In genomic region chr3:16309558-16309957, GRCh38 we compare ENCODE assay signal across 8 cellular contexts. TPM values are rescaled to one million over a fixed set of nuclear protein-coding genes. Genes with fewer than 3 reads are reported as not detected.
A peak's percentile ranks its signal among the peaks of the same experiment; 100 is the strongest.
DNase-seq lines count a peak whose midpoint lies in the region; ATAC-seq lines count a peak whose summit lies in the region.

No MANE protein-coding gene starts in this region.

- intact Hi-C loops in activated CD4-positive, alpha-beta T cell treated with anti-CD3 and anti-CD28 coated beads for 36 hours (cut with DNase I, micrococcal nuclease), result loop anchor here (1.0 to 5.0 kb wide), 6 partner anchors 8 to 212 kb away; partner anchors contain the start of genes RFTN1 (in 2 of the 2), DPH3 (in 1 of the 2) and OXNAD1 (in 1 of the 2)

- peak; percentile 78 for ATAC-seq in activated CD4-positive, alpha-beta T cell treated with anti-CD3 and anti-CD28 coated beads for 36 hours
- peak; percentile 78 for ATAC-seq in HG03039 (IDR thresholded peaks at IDR 0.05; ENCODE audit: unreplicated experiment)
- ATAC-seq in central memory CD8-positive, alpha-beta T cell (replicated peaks; ENCODE audit: extremely low read depth, poor library complexity, severe bottlenecking), result peak; percentile 81

- H3K27ac Mint-ChIP-seq in activated CD4-positive, alpha-beta T cell treated with anti-CD3 and anti-CD28 coated beads for 36 hours, result peak overlapping the region; percentile 87
- peak overlapping the region; percentile 92 for H3K27ac Mint-ChIP-seq in central memory CD8-positive, alpha-beta T cell (ENCODE audit: low read depth)

- POLR2A ChIA-PET in activated CD4-positive, alpha-beta T cell treated with anti-CD3 and anti-CD28 coated beads for 36 hours (lab: Charles Lee), result interaction anchor here (0.9 kb wide), 1 partner anchor 12 kb away, joined by 3 read pairs; no protein-coding TSS in a partner anchor

- H3K9me3 Mint-ChIP-seq in activated CD4-positive, alpha-beta T cell treated with anti-CD3 and anti-CD28 coated beads for 36 hours (ENCODE audit: low read depth), result no peaks in the 10 kb centered on the region
- no peaks in the 10 kb centered on the region for H3K9me3 Mint-ChIP-seq in central memory CD8-positive, alpha-beta T cell

- peaks cover 73% of the 10 kb centered on the region for H3K36me3 Mint-ChIP-seq in activated CD4-positive, alpha-beta T cell treated with anti-CD3 and anti-CD28 coated beads for 36 hours (ENCODE audit: low read depth)
- peaks cover 45% of the 10 kb centered on the region for H3K36me3 Mint-ChIP-seq in central memory CD8-positive, alpha-beta T cell (ENCODE audit: insufficient read depth)

- peaks cover 93% of the 10 kb centered on the region for H3K4me1 Mint-ChIP-seq in activated CD4-positive, alpha-beta T cell treated with anti-CD3 and anti-CD28 coated beads for 36 hours
- H3K4me1 Mint-ChIP-seq in central memory CD8-positive, alpha-beta T cell, result peaks cover 82% of the 10 kb centered on the region

- peak; percentile 69 for DNase-seq in activated CD4-positive, alpha-beta T cell treated with anti-CD3 and anti-CD28 coated beads for 36 hours
- DNase-seq in activated CD4-positive, alpha-beta T cell treated with anti-CD3 and anti-CD28 coated beads for 1 hour, result no peak
- DNase-seq in RPMI7951 (ENCODE audit: low read depth), result peak; percentile 82
- peak in 1 of 2 donors; percentile 37 for DNase-seq in central memory CD8-positive, alpha-beta T cell (ENCODE audit: low spot score in 2 of 2)
- DNase-seq in stimulated activated naive CD4-positive, alpha-beta T cell (lab: John Stamatoyannopoulos, UW), result peak in 5 of 6 experiments; percentile 39 to 61 (median 58)
- no peak for DNase-seq in NK-92 treated with Interleukin-12 subunit alpha and Interleukin-12 subunit beta, amount 100 ng/mL, for 24 hours (lab: John Stamatoyannopoulos, UW)
- no peak for DNase-seq in putamen (ENCODE audit: low spot score)

- H3K4me3 Mint-ChIP-seq in activated CD4-positive, alpha-beta T cell treated with anti-CD3 and anti-CD28 coated beads for 36 hours, result peak overlapping the region; percentile 25
- peak overlapping the region; percentile 69 for H3K4me3 Mint-ChIP-seq in central memory CD8-positive, alpha-beta T cell

- CTCF ChIA-PET in activated CD4-positive, alpha-beta T cell treated with anti-CD3 and anti-CD28 coated beads for 36 hours (lab: Charles Lee), result interaction anchor here (1.0 to 7.4 kb wide), 2 partner anchors 9 to 16 kb away, joined by 3 to 100 read pairs; no protein-coding TSS in a partner anchor

- no peaks in the 10 kb centered on the region for H3K27me3 Mint-ChIP-seq in activated CD4-positive, alpha-beta T cell treated with anti-CD3 and anti-CD28 coated beads for 36 hours
- no peaks in the 10 kb centered on the region for H3K27me3 Mint-ChIP-seq in central memory CD8-positive, alpha-beta T cell

RNA-seq across cellular contexts. Expression of gene OXNAD1, which starts 44.5 kb away (rescaled TPM):
- 10 to 100 TPM; 27.7 to 34.6 TPM for total RNA-seq in activated CD4-positive, alpha-beta T cell treated with anti-CD3 and anti-CD28 coated beads for 36 hours
- total RNA-seq in RPMI7951 (2014; rRNA removed; shearing (Covaris generic)), result 12.9 and 13.1 TPM in 2 replicates

RNA-seq across cellular contexts. Expression of gene DPH3, which starts 44.8 kb away (rescaled TPM):
- total RNA-seq in activated CD4-positive, alpha-beta T cell treated with anti-CD3 and anti-CD28 coated beads for 36 hours, result 10 to 100 TPM; 13.0 to 17.8 TPM
- 21.9 and 24.0 TPM in 2 replicates for total RNA-seq in RPMI7951 (2014; rRNA removed; shearing (Covaris generic))

Comparison
In these comparisons a context has a peak if more than half of its experiments do, and no peak if none do; other contexts are left out.
1. DNase-seq: peak in activated CD4-positive, alpha-beta T cell treated with anti-CD3 and anti-CD28 coated beads for 36 hours (single experiment), RPMI7951 (single experiment) and stimulated activated naive CD4-positive, alpha-beta T cell (5 of 6); none in activated CD4-positive, alpha-beta T cell treated with anti-CD3 and anti-CD28 coated beads for 1 hour (single experiment), NK-92 treated with Interleukin-12 subunit alpha and Interleukin-12 subunit beta, amount 100 ng/mL, for 24 hours (single experiment) and putamen (single experiment).
2. Peak in every context shown above with its lines, with median percentiles within 50 percentile points of each other: ATAC-seq.